ENCODE assay signal across 17 cellular contexts in the genomic region with DNA sequence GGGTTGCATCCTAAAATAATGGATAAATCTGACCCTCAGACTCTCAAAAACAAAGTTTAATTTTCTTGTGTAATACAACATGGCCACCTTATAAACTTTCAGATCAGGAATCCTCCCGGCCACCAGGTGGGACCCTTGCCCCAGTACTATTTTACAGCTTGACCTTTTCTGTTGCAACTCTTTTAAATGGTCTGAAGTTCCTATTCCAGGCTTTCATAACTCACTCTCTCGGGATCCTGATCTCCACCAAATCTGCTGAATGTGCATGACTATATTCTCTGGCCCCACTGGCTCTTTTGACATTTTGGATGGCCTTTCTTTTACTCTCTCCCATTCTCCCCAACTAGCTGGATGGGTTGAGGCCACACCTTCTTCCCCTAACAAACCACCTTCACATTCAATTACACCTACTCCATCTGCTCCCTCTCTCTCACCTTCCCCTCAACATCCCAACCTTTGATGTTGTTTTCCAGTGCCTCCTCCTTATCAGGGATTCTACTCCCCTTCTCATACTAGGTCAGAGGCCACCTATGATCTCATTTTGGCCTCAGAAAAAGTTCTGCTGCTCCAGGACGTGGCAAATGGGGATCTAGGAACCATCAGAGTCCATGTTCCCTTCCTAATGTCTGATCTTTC.
"Had no signal": no experiment of that assay in that cellular context is flagged by ENCODE, and none has a peak within 500 bp of the region (broad histone marks: within the 10 kb centered on the region; RNA-seq: fewer than 3 reads in every experiment).

No MANE protein-coding gene starts in this region.

- H3K27ac ChIP-seq: brain microvascular endothelial cell, suprapubic skin had no signal

- H3K27me3 Mint-ChIP-seq: activated CD4-positive, alpha-beta T cell treated with anti-CD3 and anti-CD28 coated beads, Interleukin-2, amount 10 ng/mL, durations not matched to agents 24 days and 14 days; activated naive CD8-positive, alpha-beta T cell; type B pancreatic cell had no signal

- ATAC-seq: activated CD8-positive, alpha-beta T cell treated with anti-CD3 and anti-CD28 coated beads, Interleukin-2, amount 10 ng/mL, durations not matched to agents 7 days and 5 days; naive thymus-derived CD8-positive, alpha-beta T cell had no signal

- H3K9me3 ChIP-seq: suprapubic skin had no signal

- DNase-seq: activated CD4-positive, alpha-beta T cell treated with anti-CD3 and anti-CD28 coated beads, Interleukin-2, amount 10 ng/mL, durations not matched to agents 24 days and 14 days; activated CD4-positive, CD25-positive, alpha-beta regulatory T cell; activated CD8-positive, alpha-beta memory T cell treated with anti-CD3 and anti-CD28 coated beads, Interleukin-2, amount 50 U/mL, for 4 hours; activated CD8-positive, alpha-beta T cell treated with anti-CD3 and anti-CD28 coated beads, Interleukin-2, amount 10 ng/mL, durations not matched to agents 7 days and 5 days; activated gamma-delta T cell treated with Interleukin-2 at 50 U/mL for 16 hours; brain microvascular endothelial cell; dermis blood vessel endothelial cell; naive thymus-derived CD8-positive, alpha-beta T cell; stimulated activated CD4-positive, alpha-beta T cell treated with anti-CD3 and anti-CD28 coated beads, Interleukin-4, amount 100 ng/mL, for 4 hours; stimulated activated CD8-positive, alpha-beta memory T cell treated with anti-CD3 and anti-CD28 coated beads, Interleukin-4, amount 100 ng/mL, for 48 hours; stimulated activated naive CD4-positive, alpha-beta T cell treated with Interleukin-2 at 50 U/mL for 16 hours had no signal

- H3K27me3 ChIP-seq: brain microvascular endothelial cell, suprapubic skin had no signal

- H3K27ac Mint-ChIP-seq: activated CD4-positive, alpha-beta T cell treated with anti-CD3 and anti-CD28 coated beads, Interleukin-2, amount 10 ng/mL, durations not matched to agents 24 days and 14 days; activated CD8-positive, alpha-beta T cell treated with anti-CD3 and anti-CD28 coated beads, Interleukin-2, amount 10 ng/mL, durations not matched to agents 7 days and 5 days; activated naive CD8-positive, alpha-beta T cell; T-helper 2 cell treated with Interferon-gamma antibody and Interleukin-4, amounts not matched to agents 5 μg/mL and 100 μg/mL, for 36 hours; type B pancreatic cell had no signal

- H3K4me1 ChIP-seq: suprapubic skin had no signal

- H3K4me2 ChIP-seq: smooth muscle cell had no signal

- H3K4me1 Mint-ChIP-seq: activated CD4-positive, alpha-beta T cell treated with anti-CD3 and anti-CD28 coated beads, Interleukin-2, amount 10 ng/mL, durations not matched to agents 24 days and 14 days had no signal

- H3K4me3 Mint-ChIP-seq: activated CD4-positive, alpha-beta T cell treated with anti-CD3 and anti-CD28 coated beads, Interleukin-2, amount 10 ng/mL, durations not matched to agents 24 days and 14 days; activated CD8-positive, alpha-beta T cell treated with anti-CD3 and anti-CD28 coated beads, Interleukin-2, amount 10 ng/mL, durations not matched to agents 7 days and 5 days; activated naive CD8-positive, alpha-beta T cell; naive thymus-derived CD8-positive, alpha-beta T cell; T-helper 2 cell treated with Interferon-gamma antibody and Interleukin-4, amounts not matched to agents 5 μg/mL and 100 μg/mL, for 36 hours; type B pancreatic cell had no signal

- FAIRE-seq: islet of Langerhans had no signal

- H3K4me3 ChIP-seq: smooth muscle cell, suprapubic skin had no signal

- H3K36me3 ChIP-seq: brain microvascular endothelial cell, suprapubic skin had no signal
